ENCODE assay signal across 18 cellular contexts in genomic region chr11:32099516-32099915, GRCh38.
"Had no signal": no experiment of that assay in that cellular context is flagged by ENCODE, and none has a peak within 500 bp of the region (broad histone marks: within the 10 kb centered on the region; RNA-seq: fewer than 3 reads in every experiment).

No MANE protein-coding gene starts in this region.

- H3K27ac Mint-ChIP-seq: endodermal cell; stimulated activated naive B cell treated with anti-CD40 and anti-IgM and Interleukin-4, amounts not matched to agents 10 μg/mL and 1 μg/mL and 100 μg/mL, for 72 hours had no signal

- ATAC-seq: foreskin keratinocyte; left colon; left ventricle myocardium superior; naive thymus-derived CD4-positive, alpha-beta T cell; sciatic nerve; stimulated activated naive B cell treated with anti-CD40 and anti-IgM and Interleukin-4, amounts not matched to agents 10 μg/mL and 1 μg/mL and 100 μg/mL, for 72 hours had no signal

- H3K9me3 Mint-ChIP-seq: endodermal cell; stimulated activated naive B cell treated with anti-CD40 and anti-IgM and Interleukin-4, amounts not matched to agents 10 μg/mL and 1 μg/mL and 100 μg/mL, for 72 hours had no signal

- DNase-seq: effector CD4-positive, alpha-beta T cell; erythroblast; foreskin keratinocyte; left colon; left ventricle myocardium superior; mesenchymal stem cell; midbrain; naive thymus-derived CD4-positive, alpha-beta T cell; posterior cingulate gyrus; spleen; stimulated activated CD4-positive, alpha-beta T cell treated with anti-CD3 and anti-CD28 coated beads, Interleukin-15, amount 100 ng/mL, for 24 hours; stimulated activated CD4-positive, alpha-beta T cell treated with anti-CD3 and anti-CD28 coated beads, Interleukin-1b, Interleukin-23, amount 100 ng/mL, for 48 hours; stimulated activated CD4-positive, alpha-beta T cell treated with anti-CD3 and anti-CD28 coated beads, Interleukin-4, amount 100 ng/mL, for 4 hours; stimulated activated naive B cell treated with anti-CD40 and anti-IgM and Interleukin-4, amounts not matched to agents 10 μg/mL and 1 μg/mL and 100 μg/mL, for 72 hours; stomach; transverse colon had no signal

- H3K4me3 Mint-ChIP-seq: endodermal cell; naive thymus-derived CD4-positive, alpha-beta T cell; stimulated activated naive B cell treated with anti-CD40 and anti-IgM and Interleukin-4, amounts not matched to agents 10 μg/mL and 1 μg/mL and 100 μg/mL, for 72 hours had no signal

- H3K27me3 Mint-ChIP-seq: naive thymus-derived CD4-positive, alpha-beta T cell; stimulated activated naive B cell treated with anti-CD40 and anti-IgM and Interleukin-4, amounts not matched to agents 10 μg/mL and 1 μg/mL and 100 μg/mL, for 72 hours had no signal
